Comparison of ENCODE assay signal across 1 cellular context in the genomic region with DNA sequence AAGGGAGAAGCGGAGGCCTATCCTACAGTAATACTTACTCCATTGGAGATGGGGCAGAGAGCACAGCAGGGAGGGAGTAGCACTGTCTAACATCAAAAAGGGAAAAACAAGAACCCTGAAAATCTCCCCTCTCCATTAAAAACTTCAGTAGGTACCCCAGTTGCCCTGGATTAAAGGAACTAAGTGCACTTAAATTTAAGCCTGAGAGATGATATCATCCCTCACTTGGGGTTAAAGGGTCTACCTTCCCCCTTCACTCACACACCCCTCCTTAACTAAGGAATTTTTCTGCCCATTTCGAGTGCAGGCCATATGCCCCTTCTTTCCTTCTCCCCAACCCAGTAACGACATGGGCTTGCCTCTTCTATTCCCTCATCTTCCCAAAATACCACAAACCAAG.
TF ChIP-seq lines count a peak whose summit lies in the region.

No MANE protein-coding gene starts in this region.

TF ChIP-seq in GM23338, 12 proteins besides CTCF, POLR2A, EP300 and RAD21:
- TF ChIP-seq, protein P1, sequence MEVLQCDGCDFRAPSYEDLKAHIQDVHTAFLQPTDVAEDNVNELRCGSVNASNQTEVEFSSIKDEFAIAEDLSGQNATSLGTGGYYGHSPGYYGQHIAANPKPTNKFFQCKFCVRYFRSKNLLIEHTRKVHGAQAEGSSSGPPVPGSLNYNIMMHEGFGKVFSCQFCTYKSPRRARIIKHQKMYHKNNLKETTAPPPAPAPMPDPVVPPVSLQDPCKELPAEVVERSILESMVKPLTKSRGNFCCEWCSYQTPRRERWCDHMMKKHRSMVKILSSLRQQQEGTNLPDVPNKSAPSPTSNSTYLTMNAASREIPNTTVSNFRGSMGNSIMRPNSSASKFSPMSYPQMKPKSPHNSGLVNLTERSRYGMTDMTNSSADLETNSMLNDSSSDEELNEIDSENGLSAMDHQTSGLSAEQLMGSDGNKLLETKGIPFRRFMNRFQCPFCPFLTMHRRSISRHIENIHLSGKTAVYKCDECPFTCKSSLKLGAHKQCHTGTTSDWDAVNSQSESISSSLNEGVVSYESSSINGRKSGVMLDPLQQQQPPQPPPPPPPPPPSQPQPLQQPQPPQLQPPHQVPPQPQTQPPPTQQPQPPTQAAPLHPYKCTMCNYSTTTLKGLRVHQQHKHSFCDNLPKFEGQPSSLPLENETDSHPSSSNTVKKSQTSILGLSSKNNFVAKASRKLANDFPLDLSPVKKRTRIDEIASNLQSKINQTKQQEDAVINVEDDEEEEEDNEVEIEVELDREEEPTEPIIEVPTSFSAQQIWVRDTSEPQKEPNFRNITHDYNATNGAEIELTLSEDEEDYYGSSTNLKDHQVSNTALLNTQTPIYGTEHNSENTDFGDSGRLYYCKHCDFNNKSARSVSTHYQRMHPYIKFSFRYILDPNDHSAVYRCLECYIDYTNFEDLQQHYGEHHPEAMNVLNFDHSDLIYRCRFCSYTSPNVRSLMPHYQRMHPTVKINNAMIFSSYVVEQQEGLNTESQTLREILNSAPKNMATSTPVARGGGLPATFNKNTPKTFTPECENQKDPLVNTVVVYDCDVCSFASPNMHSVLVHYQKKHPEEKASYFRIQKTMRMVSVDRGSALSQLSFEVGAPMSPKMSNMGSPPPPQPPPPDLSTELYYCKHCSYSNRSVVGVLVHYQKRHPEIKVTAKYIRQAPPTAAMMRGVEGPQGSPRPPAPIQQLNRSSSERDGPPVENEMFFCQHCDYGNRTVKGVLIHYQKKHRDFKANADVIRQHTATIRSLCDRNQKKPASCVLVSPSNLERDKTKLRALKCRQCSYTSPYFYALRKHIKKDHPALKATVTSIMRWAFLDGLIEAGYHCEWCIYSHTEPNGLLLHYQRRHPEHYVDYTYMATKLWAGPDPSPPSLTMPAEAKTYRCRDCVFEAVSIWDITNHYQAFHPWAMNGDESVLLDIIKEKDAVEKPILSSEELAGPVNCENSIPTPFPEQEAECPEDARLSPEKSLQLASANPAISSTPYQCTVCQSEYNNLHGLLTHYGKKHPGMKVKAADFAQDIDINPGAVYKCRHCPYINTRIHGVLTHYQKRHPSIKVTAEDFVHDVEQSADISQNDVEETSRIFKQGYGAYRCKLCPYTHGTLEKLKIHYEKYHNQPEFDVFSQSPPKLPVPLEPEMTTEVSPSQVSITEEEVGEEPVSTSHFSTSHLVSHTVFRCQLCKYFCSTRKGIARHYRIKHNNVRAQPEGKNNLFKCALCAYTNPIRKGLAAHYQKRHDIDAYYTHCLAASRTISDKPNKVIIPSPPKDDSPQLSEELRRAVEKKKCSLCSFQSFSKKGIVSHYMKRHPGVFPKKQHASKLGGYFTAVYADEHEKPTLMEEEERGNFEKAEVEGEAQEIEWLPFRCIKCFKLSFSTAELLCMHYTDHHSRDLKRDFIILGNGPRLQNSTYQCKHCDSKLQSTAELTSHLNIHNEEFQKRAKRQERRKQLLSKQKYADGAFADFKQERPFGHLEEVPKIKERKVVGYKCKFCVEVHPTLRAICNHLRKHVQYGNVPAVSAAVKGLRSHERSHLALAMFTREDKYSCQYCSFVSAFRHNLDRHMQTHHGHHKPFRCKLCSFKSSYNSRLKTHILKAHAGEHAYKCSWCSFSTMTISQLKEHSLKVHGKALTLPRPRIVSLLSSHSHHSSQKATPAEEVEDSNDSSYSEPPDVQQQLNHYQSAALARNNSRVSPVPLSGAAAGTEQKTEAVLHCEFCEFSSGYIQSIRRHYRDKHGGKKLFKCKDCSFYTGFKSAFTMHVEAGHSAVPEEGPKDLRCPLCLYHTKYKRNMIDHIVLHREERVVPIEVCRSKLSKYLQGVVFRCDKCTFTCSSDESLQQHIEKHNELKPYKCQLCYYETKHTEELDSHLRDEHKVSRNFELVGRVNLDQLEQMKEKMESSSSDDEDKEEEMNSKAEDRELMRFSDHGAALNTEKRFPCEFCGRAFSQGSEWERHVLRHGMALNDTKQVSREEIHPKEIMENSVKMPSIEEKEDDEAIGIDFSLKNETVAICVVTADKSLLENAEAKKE (CRISPR knock-in tag; IDR thresholded peaks at IDR 0.05): no peak
- TF ChIP-seq, protein P2, sequence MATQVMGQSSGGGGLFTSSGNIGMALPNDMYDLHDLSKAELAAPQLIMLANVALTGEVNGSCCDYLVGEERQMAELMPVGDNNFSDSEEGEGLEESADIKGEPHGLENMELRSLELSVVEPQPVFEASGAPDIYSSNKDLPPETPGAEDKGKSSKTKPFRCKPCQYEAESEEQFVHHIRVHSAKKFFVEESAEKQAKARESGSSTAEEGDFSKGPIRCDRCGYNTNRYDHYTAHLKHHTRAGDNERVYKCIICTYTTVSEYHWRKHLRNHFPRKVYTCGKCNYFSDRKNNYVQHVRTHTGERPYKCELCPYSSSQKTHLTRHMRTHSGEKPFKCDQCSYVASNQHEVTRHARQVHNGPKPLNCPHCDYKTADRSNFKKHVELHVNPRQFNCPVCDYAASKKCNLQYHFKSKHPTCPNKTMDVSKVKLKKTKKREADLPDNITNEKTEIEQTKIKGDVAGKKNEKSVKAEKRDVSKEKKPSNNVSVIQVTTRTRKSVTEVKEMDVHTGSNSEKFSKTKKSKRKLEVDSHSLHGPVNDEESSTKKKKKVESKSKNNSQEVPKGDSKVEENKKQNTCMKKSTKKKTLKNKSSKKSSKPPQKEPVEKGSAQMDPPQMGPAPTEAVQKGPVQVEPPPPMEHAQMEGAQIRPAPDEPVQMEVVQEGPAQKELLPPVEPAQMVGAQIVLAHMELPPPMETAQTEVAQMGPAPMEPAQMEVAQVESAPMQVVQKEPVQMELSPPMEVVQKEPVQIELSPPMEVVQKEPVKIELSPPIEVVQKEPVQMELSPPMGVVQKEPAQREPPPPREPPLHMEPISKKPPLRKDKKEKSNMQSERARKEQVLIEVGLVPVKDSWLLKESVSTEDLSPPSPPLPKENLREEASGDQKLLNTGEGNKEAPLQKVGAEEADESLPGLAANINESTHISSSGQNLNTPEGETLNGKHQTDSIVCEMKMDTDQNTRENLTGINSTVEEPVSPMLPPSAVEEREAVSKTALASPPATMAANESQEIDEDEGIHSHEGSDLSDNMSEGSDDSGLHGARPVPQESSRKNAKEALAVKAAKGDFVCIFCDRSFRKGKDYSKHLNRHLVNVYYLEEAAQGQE (IDR thresholded peaks at IDR 0.05; ENCODE audit: unreplicated experiment): no peak
- TF ChIP-seq JUNB (IDR thresholded peaks at IDR 0.05; ENCODE audit: unreplicated experiment) (no peak), POLR2AphosphoS5 (IDR thresholded peaks at IDR 0.05; ENCODE audit: low read depth) (no peak), EZH2 (IDR thresholded peaks at IDR 0.05; ENCODE audit: low read depth, unreplicated experiment) (no peak), ZNF114 (CRISPR knock-in tag; IDR thresholded peaks at IDR 0.05) (no peak), ZNF331 (CRISPR knock-in tag; IDR thresholded peaks at IDR 0.05; ENCODE audit: low read depth) (no peak), STAT1 (IDR thresholded peaks at IDR 0.05; ENCODE audit: unreplicated experiment) (no peak), CREB1 (CRISPR knock-in tag; IDR thresholded peaks at IDR 0.05; ENCODE audit: low read depth) (no peak)
- TF ChIP-seq, protein P3, sequence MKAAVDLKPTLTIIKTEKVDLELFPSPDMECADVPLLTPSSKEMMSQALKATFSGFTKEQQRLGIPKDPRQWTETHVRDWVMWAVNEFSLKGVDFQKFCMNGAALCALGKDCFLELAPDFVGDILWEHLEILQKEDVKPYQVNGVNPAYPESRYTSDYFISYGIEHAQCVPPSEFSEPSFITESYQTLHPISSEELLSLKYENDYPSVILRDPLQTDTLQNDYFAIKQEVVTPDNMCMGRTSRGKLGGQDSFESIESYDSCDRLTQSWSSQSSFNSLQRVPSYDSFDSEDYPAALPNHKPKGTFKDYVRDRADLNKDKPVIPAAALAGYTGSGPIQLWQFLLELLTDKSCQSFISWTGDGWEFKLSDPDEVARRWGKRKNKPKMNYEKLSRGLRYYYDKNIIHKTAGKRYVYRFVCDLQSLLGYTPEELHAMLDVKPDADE (IDR thresholded peaks at IDR 0.05): no peak
